ENCODE assay signal across 33 cellular contexts in the genomic region with DNA sequence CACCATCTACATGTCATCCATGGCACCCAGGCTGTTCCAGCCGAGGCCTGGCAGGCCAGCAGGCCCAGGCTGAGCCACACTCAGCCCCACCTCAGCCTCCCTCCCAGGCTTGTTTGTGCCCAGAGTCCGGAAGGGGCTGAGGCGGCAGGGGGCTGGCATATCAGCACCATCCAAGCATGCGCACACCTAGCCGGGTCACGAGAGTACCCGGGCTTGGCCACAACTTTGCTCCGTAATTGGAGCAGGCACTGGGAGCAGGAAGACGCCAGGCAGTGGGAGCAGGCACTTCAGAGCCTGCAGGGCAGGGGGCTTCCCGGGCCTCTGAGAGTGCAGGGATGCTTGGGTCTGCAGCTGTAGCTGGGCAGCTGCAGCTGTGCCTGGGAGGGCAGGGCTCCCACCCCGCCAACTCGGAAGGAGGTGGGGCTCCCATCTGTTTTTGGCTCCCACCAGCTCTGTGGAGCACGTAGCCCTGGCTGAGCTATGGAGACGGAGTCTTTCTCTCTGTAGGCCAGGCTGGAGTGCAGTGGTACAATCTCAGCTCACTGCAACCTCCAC. TPM values are rescaled to one million over a fixed set of nuclear protein-coding genes. Genes with fewer than 3 reads are reported as not detected.
"Had no signal": no experiment of that assay in that cellular context is flagged by ENCODE, and none has a peak within 500 bp of the region (broad histone marks: within the 10 kb centered on the region; RNA-seq: fewer than 3 reads in every experiment).

No MANE protein-coding gene starts in this region.

- H3K27ac ChIP-seq: adrenal gland, body of pancreas, breast epithelium, Peyer's patch had no signal

- H3K4me3 ChIP-seq: adrenal gland, body of pancreas, breast epithelium, MG63, Peyer's patch had no signal

- ATAC-seq: activated CD8-positive, alpha-beta T cell treated with anti-CD3 and anti-CD28 coated beads for 36 hours; activated T-cell treated with anti-CD3 and anti-CD28 coated beads, Interleukin-2, amount 50 U/mL, for 72 hours; activated T-helper 17 cell treated with anti-CD3 and anti-CD28 coated beads, Interleukin-2, amount 50 U/mL, for 72 hours; body of pancreas; PC-3 had no signal

- H3K9me3 ChIP-seq: adrenal gland, body of pancreas, breast epithelium, Peyer's patch had no signal

- H3K27me3 ChIP-seq: adrenal gland, body of pancreas, breast epithelium, MG63, Peyer's patch had no signal

- H3K36me3 ChIP-seq: adrenal gland, breast epithelium, MG63, Peyer's patch had no signal

- DNase-seq: activated CD4-positive, alpha-beta T cell treated with anti-CD3 and anti-CD28 coated beads, Interleukin-2, amount 10 ng/mL, durations not matched to agents 24 days and 14 days; activated CD4-positive, alpha-beta T cell treated with anti-CD3 and anti-CD28 coated beads, Interleukin-2, amount 50 U/mL, for 4 hours; activated CD8-positive, alpha-beta T cell treated with anti-CD3 and anti-CD28 coated beads for 36 hours; activated effector memory CD4-positive, alpha-beta T cell treated with anti-CD3 and anti-CD28 coated beads, Interleukin-2, amount 50 U/mL, for 16 hours; activated naive CD4-positive, alpha-beta T cell; activated naive CD4-positive, alpha-beta T cell treated with anti-CD3 and anti-CD28 coated beads, Interleukin-2, amount 50 U/mL, for 16 hours; activated T-cell treated with anti-CD3 and anti-CD28 coated beads, Interleukin-2, amount 50 U/mL, for 1 hour; activated T-cell treated with anti-CD3 and anti-CD28 coated beads, Interleukin-2, amount 50 U/mL, for 72 hours; adrenal gland; body of pancreas; Kasumi-1; KG1; MG63; MV-4-11; NCI-H1092; NCI-H1436 treated with DMSO at 0.1 percent for 48 hours; NCI-H1694 treated with DMSO at 0.1 percent for 48 hours; NCI-H2029; NCI-H510A; NCI-H526; NCI-H748 treated with DMSO at 0.1 percent for 48 hours; NK-92 treated with Interleukin-12 subunit alpha and Interleukin-12 subunit beta, amount 100 ng/mL, for 24 hours; PC-3; Peyer's patch; RPMI8226; SIG-M5; SW 1271 had no signal

- H3K4me1 Mint-ChIP-seq: activated CD4-positive, alpha-beta T cell treated with anti-CD3 and anti-CD28 coated beads, Interleukin-2, amount 10 ng/mL, durations not matched to agents 24 days and 14 days; activated T-helper 17 cell treated with anti-CD3 and anti-CD28 coated beads, Interleukin-2, amount 50 U/mL, for 72 hours had no signal

- H3K4me3 Mint-ChIP-seq: activated CD4-positive, alpha-beta T cell treated with anti-CD3 and anti-CD28 coated beads, Interleukin-2, amount 10 ng/mL, durations not matched to agents 24 days and 14 days; activated CD8-positive, alpha-beta T cell treated with anti-CD3 and anti-CD28 coated beads for 36 hours; activated T-cell treated with anti-CD3 and anti-CD28 coated beads, Interleukin-2, amount 50 U/mL, for 72 hours; activated T-helper 17 cell treated with anti-CD3 and anti-CD28 coated beads, Interleukin-2, amount 50 U/mL, for 72 hours; T-helper 1 cell treated with Interleukin-12 subunit alpha and Interleukin-12 subunit beta and Interleukin-4 antibody, amounts not matched to agents 30 μg/mL and 1 μg/mL, for 36 hours; T-helper 2 cell treated with Interferon-gamma antibody and Interleukin-4, amounts not matched to agents 5 μg/mL and 100 μg/mL, for 36 hours had no signal

- H3K9me3 Mint-ChIP-seq: activated CD4-positive, alpha-beta T cell treated with anti-CD3 and anti-CD28 coated beads, Interleukin-2, amount 10 ng/mL, durations not matched to agents 24 days and 14 days; activated CD8-positive, alpha-beta T cell treated with anti-CD3 and anti-CD28 coated beads for 36 hours; activated T-cell treated with anti-CD3 and anti-CD28 coated beads, Interleukin-2, amount 50 U/mL, for 72 hours; activated T-helper 17 cell treated with anti-CD3 and anti-CD28 coated beads, Interleukin-2, amount 50 U/mL, for 72 hours; T-helper 1 cell treated with Interleukin-12 subunit alpha and Interleukin-12 subunit beta and Interleukin-4 antibody, amounts not matched to agents 30 μg/mL and 1 μg/mL, for 36 hours; T-helper 2 cell treated with Interferon-gamma antibody and Interleukin-4, amounts not matched to agents 5 μg/mL and 100 μg/mL, for 36 hours had no signal

- H3K27ac Mint-ChIP-seq: activated CD4-positive, alpha-beta T cell treated with anti-CD3 and anti-CD28 coated beads, Interleukin-2, amount 10 ng/mL, durations not matched to agents 24 days and 14 days; activated CD8-positive, alpha-beta T cell treated with anti-CD3 and anti-CD28 coated beads for 36 hours; activated T-cell treated with anti-CD3 and anti-CD28 coated beads, Interleukin-2, amount 50 U/mL, for 72 hours; activated T-helper 17 cell treated with anti-CD3 and anti-CD28 coated beads, Interleukin-2, amount 50 U/mL, for 72 hours; T-helper 1 cell treated with Interleukin-12 subunit alpha and Interleukin-12 subunit beta and Interleukin-4 antibody, amounts not matched to agents 30 μg/mL and 1 μg/mL, for 36 hours; T-helper 2 cell treated with Interferon-gamma antibody and Interleukin-4, amounts not matched to agents 5 μg/mL and 100 μg/mL, for 36 hours had no signal

- H3K27me3 Mint-ChIP-seq: activated T-helper 17 cell treated with anti-CD3 and anti-CD28 coated beads, Interleukin-2, amount 50 U/mL, for 72 hours had no signal

RNA-seq across cellular contexts. Expression of gene TACR2, which starts 19.3 kb away (rescaled TPM):
- total RNA-seq: activated CD4-positive, alpha-beta T cell treated with anti-CD3 and anti-CD28 coated beads, Interleukin-2, amount 10 ng/mL, durations not matched to agents 24 days and 14 days; activated CD8-positive, alpha-beta memory T cell treated with anti-CD3 and anti-CD28 coated beads for 36 hours; activated CD8-positive, alpha-beta T cell treated with anti-CD3 and anti-CD28 coated beads for 36 hours; activated T-cell treated with anti-CD3 and anti-CD28 coated beads, Interleukin-2, amount 50 U/mL, for 72 hours; activated T-helper 17 cell treated with anti-CD3 and anti-CD28 coated beads, Interleukin-2, amount 50 U/mL, for 72 hours; astrocyte had no signal
